Comparison of ENCODE assay signal across 22 cellular contexts in genomic region chr14:58789756-58790155, GRCh38.
"Had no signal": no experiment of that assay in that cellular context is flagged by ENCODE, and none has a peak within 500 bp of the region (broad histone marks: within the 10 kb centered on the region; RNA-seq: fewer than 3 reads in every experiment).

No MANE protein-coding gene starts in this region.

- H3K36me3 ChIP-seq: cardiac muscle cell, right lobe of liver, stomach, vagina had no signal

- H3K27ac ChIP-seq: cardiac muscle cell, right lobe of liver, stomach, vagina had no signal

- H3K9me3 ChIP-seq: right lobe of liver, stomach, testis, vagina had no signal

- DNase-seq: activated CD4-positive, alpha-beta memory T cell treated with anti-CD3 and anti-CD28 coated beads for 36 hours; activated CD4-positive, alpha-beta T cell treated with anti-CD3 and anti-CD28 coated beads for 48 hours; activated naive CD4-positive, alpha-beta T cell treated with anti-CD3 and anti-CD28 coated beads for 36 hours; activated T-cell treated with anti-CD3 and anti-CD28 coated beads, Interleukin-2, amount 50 U/mL, for 48 hours; amygdala; effector CD8-positive, alpha-beta T cell; kidney glomerular epithelial cell; left ventricle myocardium superior; nephron progenitor cell; posterior cingulate gyrus; right lobe of liver; small intestine; stimulated activated CD4-positive, alpha-beta T cell treated with anti-CD3 and anti-CD28 coated beads, Interleukin-15, amount 100 ng/mL, for 24 hours; stomach; SW 1271; T-helper 17 cell; testis had no signal

- H3K4me1 Mint-ChIP-seq: stimulated activated memory B cell treated with anti-CD40 and anti-IgM and Interleukin-4, amounts not matched to agents 10 μg/mL and 1 μg/mL and 100 μg/mL, for 72 hours; T-helper 17 cell had no signal

- H3K27me3 Mint-ChIP-seq: stimulated activated memory B cell treated with anti-CD40 and anti-IgM and Interleukin-4, amounts not matched to agents 10 μg/mL and 1 μg/mL and 100 μg/mL, for 72 hours had no signal

- H3K36me3 Mint-ChIP-seq: activated CD4-positive, alpha-beta memory T cell treated with anti-CD3 and anti-CD28 coated beads for 36 hours; stimulated activated memory B cell treated with anti-CD40 and anti-IgM and Interleukin-4, amounts not matched to agents 10 μg/mL and 1 μg/mL and 100 μg/mL, for 72 hours; type B pancreatic cell had no signal

- H3K4me1 ChIP-seq: right lobe of liver, vagina had no signal

- H3K4me3 ChIP-seq: cardiac muscle cell, right lobe of liver, stomach, testis, vagina had no signal

- H3K4me3 Mint-ChIP-seq: activated CD4-positive, alpha-beta memory T cell treated with anti-CD3 and anti-CD28 coated beads for 36 hours; activated naive CD4-positive, alpha-beta T cell treated with anti-CD3 and anti-CD28 coated beads for 36 hours; dendritic cell treated with granulocyte-macrophage colony-stimulating factor and Interleukin-4, amounts not matched to agents 40 ng/mL and 50 ng/mL, for 4 days; nephron progenitor cell; stimulated activated memory B cell treated with anti-CD40 and anti-IgM and Interleukin-4, amounts not matched to agents 10 μg/mL and 1 μg/mL and 100 μg/mL, for 72 hours; T-helper 17 cell; type B pancreatic cell had no signal

- ATAC-seq: left ventricle myocardium superior; right lobe of liver; stimulated activated memory B cell treated with anti-CD40 and anti-IgM and Interleukin-4, amounts not matched to agents 10 μg/mL and 1 μg/mL and 100 μg/mL, for 72 hours; T-helper 17 cell had no signal

- H3K9me3 Mint-ChIP-seq: activated CD4-positive, alpha-beta memory T cell treated with anti-CD3 and anti-CD28 coated beads for 36 hours; activated naive CD4-positive, alpha-beta T cell treated with anti-CD3 and anti-CD28 coated beads for 36 hours; dendritic cell treated with granulocyte-macrophage colony-stimulating factor and Interleukin-4, amounts not matched to agents 40 ng/mL and 50 ng/mL, for 4 days; nephron progenitor cell; stimulated activated memory B cell treated with anti-CD40 and anti-IgM and Interleukin-4, amounts not matched to agents 10 μg/mL and 1 μg/mL and 100 μg/mL, for 72 hours had no signal

- H3K27me3 ChIP-seq: cardiac muscle cell, right lobe of liver, stomach, testis, vagina had no signal

- H3K27ac Mint-ChIP-seq: activated CD4-positive, alpha-beta memory T cell treated with anti-CD3 and anti-CD28 coated beads for 36 hours; activated naive CD4-positive, alpha-beta T cell treated with anti-CD3 and anti-CD28 coated beads for 36 hours; dendritic cell treated with granulocyte-macrophage colony-stimulating factor and Interleukin-4, amounts not matched to agents 40 ng/mL and 50 ng/mL, for 4 days; nephron progenitor cell; stimulated activated memory B cell treated with anti-CD40 and anti-IgM and Interleukin-4, amounts not matched to agents 10 μg/mL and 1 μg/mL and 100 μg/mL, for 72 hours; T-helper 17 cell; type B pancreatic cell had no signal
